ENCODE assay signal across 10 cellular contexts in the genomic region with DNA sequence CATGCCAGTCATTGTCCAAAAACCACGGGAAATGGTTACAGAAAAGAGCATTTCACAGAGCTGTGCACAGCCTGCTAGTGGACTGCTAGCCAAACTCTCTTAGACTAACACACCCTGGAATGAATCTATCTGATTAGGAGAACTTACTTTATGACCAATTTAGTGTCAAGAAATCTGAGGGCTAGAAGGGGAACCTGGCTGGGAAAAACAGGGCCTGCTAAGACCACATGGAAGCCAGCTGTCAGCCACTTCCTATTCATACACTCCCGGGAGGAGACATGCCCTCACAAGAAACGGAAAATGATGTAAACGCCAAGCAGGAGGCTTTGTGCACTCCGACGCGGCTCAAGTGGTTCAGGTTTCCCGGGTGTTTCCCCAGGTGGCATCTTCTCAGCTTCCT. TPM values are rescaled to one million over a fixed set of nuclear protein-coding genes. Genes with fewer than 3 reads are reported as not detected.
DNase-seq lines count a peak whose midpoint lies in the region; ATAC-seq and TF ChIP-seq lines count a peak whose summit lies in the region.
"Had no signal": no experiment of that assay in that cellular context is flagged by ENCODE, and none has a peak within 500 bp of the region (broad histone marks: within the 10 kb centered on the region; RNA-seq: fewer than 3 reads in every experiment).

No MANE protein-coding gene starts in this region.

- no peak overlapping the region for H3K18ac ChIP-seq in mesenchymal stem cell (ENCODE audit: low read depth in 1 of 2, low read length in 2 of 2)

- no peak overlapping the region for H3K9ac ChIP-seq in mesenchymal stem cell (ENCODE audit: low read length)

- H3K9me3 ChIP-seq in mesenchymal stem cell (ENCODE audit: control insufficient read depth, low read length): no peaks in the 10 kb centered on the region
- H3K9me3 ChIP-seq: pancreas had no signal

- peaks cover 6% of the 10 kb centered on the region for H3K79me1 ChIP-seq in mesenchymal stem cell (replicated peaks; ENCODE audit: low read length, poor library complexity, severe bottlenecking)

- no peak overlapping the region for H4K8ac ChIP-seq in mesenchymal stem cell (ENCODE audit: low read length)

- no peak overlapping the region for H3K14ac ChIP-seq in mesenchymal stem cell (ENCODE audit: low read length in 2 of 2)

- 54% methylated on average over 8 of the region's 8 CpGs for WGBS in mesenchymal stem cell

- peaks cover 3% of the 10 kb centered on the region for H3K4me1 ChIP-seq in mesenchymal stem cell (ENCODE audit: control insufficient read depth, insufficient read depth, low read depth, low read length)

- H3K27ac ChIP-seq in mesenchymal stem cell (ENCODE audit: low read length, poor library complexity, severe bottlenecking): no peak overlapping the region
- H3K27ac ChIP-seq: pancreas had no signal

- no peak for TF ChIP-seq CTCF in cardiac fibroblast (IDR thresholded peaks at IDR 0.05; ENCODE audit: low read depth, low read length)

- H2AK5ac ChIP-seq in mesenchymal stem cell (ENCODE audit: low read length, severe bottlenecking): no peak overlapping the region

- H3K27me3 ChIP-seq in mesenchymal stem cell (ENCODE audit: control insufficient read depth in 1 of 2, insufficient read depth in 1 of 2, low read length in 2 of 2): peaks cover 0 to 17% of the 10 kb centered on the region in 2 experiments
- H3K27me3 ChIP-seq: pancreas had no signal

- H2AFZ ChIP-seq in mesenchymal stem cell (ENCODE audit: low read depth, low read length): no peak overlapping the region

- no peak overlapping the region for H2BK15ac ChIP-seq in mesenchymal stem cell (ENCODE audit: low read depth, poor library complexity, severe bottlenecking)

- H2BK5ac ChIP-seq in mesenchymal stem cell (ENCODE audit: low read depth, low read length, poor library complexity, severe bottlenecking): no peak overlapping the region

- H3K4me2 ChIP-seq in mesenchymal stem cell (ENCODE audit: low read length, poor library complexity, severe bottlenecking): no peak overlapping the region

- H3K4ac ChIP-seq in mesenchymal stem cell (ENCODE audit: low read depth in 1 of 2, low read length in 2 of 2): no peak overlapping the region

- peak; percentile 1 for DNase-seq in CMK (ENCODE audit: low read depth)
- DNase-seq in KBM-7: peak; percentile 86
- peak; percentile 11 to 25 for DNase-seq in cardiac fibroblast (ENCODE audit: low read depth in 2 of 2)
- peak; percentile 6 for DNase-seq in mesenchymal stem cell

- H2BK12ac ChIP-seq in mesenchymal stem cell (ENCODE audit: low read length in 2 of 2): no peak overlapping the region

- H3K4me3 ChIP-seq in cardiac fibroblast (replicated peaks in 1 of 2; ENCODE audit: low read depth in 2 of 2, low read length in 2 of 2) (no peak overlapping the region), mesenchymal stem cell (ENCODE audit: insufficient read depth in 1 of 2, low read depth in 1 of 2, low read length in 2 of 2) (no peak overlapping the region)
- H3K4me3 ChIP-seq: pancreas had no signal

- in situ Hi-C loops in KBM-7 (cut with MboI; ENCODE audit: low pct_unique_long_range_greater_than_20kb, low sequenced_read_pairs): no loop called here

- no peaks in the 10 kb centered on the region for H3K36me3 ChIP-seq in mesenchymal stem cell (ENCODE audit: control insufficient read depth in 1 of 2, insufficient read depth in 2 of 2, low read depth in 1 of 2, low read length in 2 of 2)
- H3K36me3 ChIP-seq: pancreas had no signal

- no peak overlapping the region for H3K23ac ChIP-seq in mesenchymal stem cell (ENCODE audit: low read length in 2 of 2)

- no peak overlapping the region for H2BK120ac ChIP-seq in mesenchymal stem cell (ENCODE audit: low read depth, low read length)

- no peak for ATAC-seq in GM19452 (IDR thresholded peaks at IDR 0.05; ENCODE audit: unreplicated experiment)
- ATAC-seq in GM18867 (IDR thresholded peaks at IDR 0.05; ENCODE audit: unreplicated experiment): no peak
- ATAC-seq in HG02610 (IDR thresholded peaks at IDR 0.05; ENCODE audit: unreplicated experiment): no peak
- ATAC-seq in HG02571 (IDR thresholded peaks at IDR 0.05; ENCODE audit: unreplicated experiment): no peak
- ATAC-seq: HepG2 had no signal

- H4K91ac ChIP-seq in mesenchymal stem cell (ENCODE audit: low read length): no peak overlapping the region

RNA-seq across cellular contexts. Expression of gene MPP7, which starts 54.8 kb away (rescaled TPM):
- 0.10 TPM for polyA plus RNA-seq in mesenchymal stem cell (2013, experiment 1 of 2)
- 0.14 TPM for polyA plus RNA-seq in mesenchymal stem cell (2013, experiment 2 of 2)

Comparison
In these comparisons a context has a peak if more than half of its experiments do, and no peak if none do; other contexts are left out.
1. DNase-seq: peak in every context shown above with its lines; median percentile 86 in KBM-7; 18 in cardiac fibroblast; 6 in mesenchymal stem cell; 1 in CMK.